9 cellular contexts compared by ENCODE assay signal in genomic region chr2:64213607-64214275, GRCh38.
A peak's percentile ranks its signal among the peaks of the same experiment; 100 is the strongest.
DNase-seq lines count a peak whose midpoint lies in the region; ATAC-seq and TF ChIP-seq lines count a peak whose summit lies in the region.
"Had no signal": no experiment of that assay in that cellular context is flagged by ENCODE, and none has a peak within 500 bp of the region (broad histone marks: within the 10 kb centered on the region; RNA-seq: fewer than 3 reads in every experiment).

No MANE protein-coding gene starts in this region.

- H3K27ac Mint-ChIP-seq in activated T-helper 2 cell treated with anti-CD3 and anti-CD28 coated beads, Interferon-gamma antibody, Interleukin-2, Interleukin-4, amounts not matched to agents 10 μg/mL and 5 μg/mL and 100 μg/mL, durations not matched to agents 14 hours and 24 hours and 36 hours = peak overlapping the region; percentile 95
- no peak overlapping the region for H3K27ac Mint-ChIP-seq in HFFc6

- peak overlapping the region; percentile 50 for H3K4me3 Mint-ChIP-seq in activated T-helper 2 cell treated with anti-CD3 and anti-CD28 coated beads, Interferon-gamma antibody, Interleukin-2, Interleukin-4, amounts not matched to agents 10 μg/mL and 5 μg/mL and 100 μg/mL, durations not matched to agents 14 hours and 24 hours and 36 hours (ENCODE audit: low read depth)
- H3K4me3 Mint-ChIP-seq in HFFc6 = no peak overlapping the region

- H3K4me1 Mint-ChIP-seq in activated T-helper 2 cell treated with anti-CD3 and anti-CD28 coated beads, Interferon-gamma antibody, Interleukin-2, Interleukin-4, amounts not matched to agents 10 μg/mL and 5 μg/mL and 100 μg/mL, durations not matched to agents 14 hours and 24 hours and 36 hours (ENCODE audit: low read depth) = peaks cover 51% of the 10 kb centered on the region
- H3K4me1 Mint-ChIP-seq in HFFc6 (ENCODE audit: low read depth) = no peaks in the 10 kb centered on the region

- 59% methylated on average over 5 of the region's 5 CpGs for WGBS in prostate gland

- H3K9me3 ChIP-seq in prostate gland = no peaks in the 10 kb centered on the region

- TF ChIP-seq CTCF in prostate gland (IDR thresholded peaks at IDR 0.05) (no peak), HFFc6 (IDR thresholded peaks at IDR 0.05) (no peak)

- H3K27me3 Mint-ChIP-seq in activated T-helper 2 cell treated with anti-CD3 and anti-CD28 coated beads, Interferon-gamma antibody, Interleukin-2, Interleukin-4, amounts not matched to agents 10 μg/mL and 5 μg/mL and 100 μg/mL, durations not matched to agents 14 hours and 24 hours and 36 hours (ENCODE audit: low read depth) = no peaks in the 10 kb centered on the region
- H3K27me3 Mint-ChIP-seq in HFFc6 (ENCODE audit: insufficient read depth) = peaks cover 12% of the 10 kb centered on the region

- peaks cover 2% of the 10 kb centered on the region for H3K9me3 Mint-ChIP-seq in activated T-helper 2 cell treated with anti-CD3 and anti-CD28 coated beads, Interferon-gamma antibody, Interleukin-2, Interleukin-4, amounts not matched to agents 10 μg/mL and 5 μg/mL and 100 μg/mL, durations not matched to agents 14 hours and 24 hours and 36 hours
- H3K9me3 Mint-ChIP-seq in HFFc6 = no peaks in the 10 kb centered on the region

- no peak for TF ChIP-seq POLR2A in prostate gland (IDR thresholded peaks at IDR 0.05)

- peak overlapping the region; percentile 56 to 59 for H3K27ac ChIP-seq in prostate gland

- no peaks in the 10 kb centered on the region for H3K36me3 Mint-ChIP-seq in activated T-helper 2 cell treated with anti-CD3 and anti-CD28 coated beads, Interferon-gamma antibody, Interleukin-2, Interleukin-4, amounts not matched to agents 10 μg/mL and 5 μg/mL and 100 μg/mL, durations not matched to agents 14 hours and 24 hours and 36 hours (ENCODE audit: low read depth)
- H3K36me3 Mint-ChIP-seq in HFFc6 (ENCODE audit: low read depth) = no peaks in the 10 kb centered on the region

- DNase-seq in Right ventricle myocardium superior (no peak), cardiac septum (ENCODE audit: low spot score) (no peak), prostate gland (ENCODE audit: low spot score) (no peak), COLO668 (lab: John Stamatoyannopoulos, UW; ENCODE audit: unreplicated experiment) (no peak), NCI-H82 treated with DMSO at 0.1 percent for 48 hours (lab: John Stamatoyannopoulos, UW; ENCODE audit: unreplicated experiment) (no peak), HFFc6 (no peak)
- DNase-seq in activated T-helper 2 cell treated with anti-CD3 and anti-CD28 coated beads, Interferon-gamma antibody, Interleukin-2, Interleukin-4, amounts not matched to agents 10 μg/mL and 5 μg/mL and 100 μg/mL, durations not matched to agents 14 hours and 24 hours and 36 hours (ENCODE audit: low spot score) = no peak
- DNase-seq: DND-41 had no signal

- intact Hi-C loops in Right ventricle myocardium superior (cut with DNase I) = no loop called here
- intact Hi-C loops in cardiac septum (cut with DNase I) = loop anchor here (5.0 kb wide), 1 partner anchor 71 kb away; the partner anchor contains the start of gene PELI1
- intact Hi-C loops in activated T-helper 2 cell treated with anti-CD3 and anti-CD28 coated beads, Interferon-gamma antibody, Interleukin-2, Interleukin-4, amounts not matched to agents 10 μg/mL and 5 μg/mL and 100 μg/mL, durations not matched to agents 14 hours and 24 hours and 36 hours (cut with micrococcal nuclease) = loop anchor here (1.0 to 5.0 kb wide), 14 partner anchors 9 to 769 kb away; partner anchors contain the start of genes AFTPH and SERTAD2
- intact Hi-C loops in prostate gland (cut with DNase I) = no loop called here

- no peaks in the 10 kb centered on the region for H3K4me1 ChIP-seq in prostate gland (replicated peaks)

- no peaks in the 10 kb centered on the region for H3K27me3 ChIP-seq in prostate gland (replicated peaks; ENCODE audit: insufficient read depth)

- no peak overlapping the region for H3K4me3 ChIP-seq in prostate gland

- peak; percentile 23 for ATAC-seq in Right ventricle myocardium superior (ENCODE audit: poor library complexity)
- ATAC-seq in HG03064 (IDR thresholded peaks at IDR 0.05; ENCODE audit: low read depth, unreplicated experiment) = peak; percentile 44

- no peaks in the 10 kb centered on the region for H3K36me3 ChIP-seq in prostate gland

Comparison
In these comparisons a context has a peak if more than half of its experiments do, and no peak if none do; other contexts are left out.
1. intact Hi-C loops: an anchor here in cardiac septum (5.0 kb wide) and activated T-helper 2 cell treated with anti-CD3 and anti-CD28 coated beads, Interferon-gamma antibody, Interleukin-2, Interleukin-4, amounts not matched to agents 10 μg/mL and 5 μg/mL and 100 μg/mL, durations not matched to agents 14 hours and 24 hours and 36 hours (1.0 to 5.0 kb wide); none called in Right ventricle myocardium superior and prostate gland.